18 cellular contexts compared by ENCODE assay signal in genomic region chr2:15641530-15641982, GRCh38. TPM values are rescaled to one million over a fixed set of nuclear protein-coding genes. Genes with fewer than 3 reads are reported as not detected.
DNase-seq lines count a peak whose midpoint lies in the region; ATAC-seq and TF ChIP-seq lines count a peak whose summit lies in the region.
"Had no signal": no experiment of that assay in that cellular context is flagged by ENCODE, and none has a peak within 500 bp of the region (broad histone marks: within the 10 kb centered on the region; RNA-seq: fewer than 3 reads in every experiment).

No MANE protein-coding gene starts in this region.

- POLR2A ChIA-PET in HEK293 (lab: Yijun Ruan, JAX), result no interaction called here

- DNase-seq in endothelial cell (ENCODE audit: low spot score), result no peak
- no peak for DNase-seq in right lobe of liver
- DNase-seq in neural crest cell (ENCODE audit: low read depth, low spot score), result no peak
- DNase-seq in DMS114 treated with DMSO at 0.1 percent for 48 hours (lab: John Stamatoyannopoulos, UW; ENCODE audit: unreplicated experiment), result no peak
- DNase-seq in immature natural killer cell, result no peak
- no peak for DNase-seq in NCI-H82 treated with DMSO at 0.1 percent for 48 hours (lab: John Stamatoyannopoulos, UW; ENCODE audit: unreplicated experiment)
- DNase-seq: 8988T; CD4-positive, alpha-beta memory T cell; DMS79 treated with DMSO at 0.1 percent for 48 hours; GF-D8; GM23248; IMR-90 had no signal

- H3K9me3 Mint-ChIP-seq in endothelial cell (ENCODE audit: unreplicated experiment) (no peaks in the 10 kb centered on the region), neural crest cell (peaks cover 11% of the 10 kb centered on the region), immature natural killer cell (peaks cover 0 to 5% (median 0%) of the 10 kb centered on the region in 6 donors)

- intact Hi-C loops in right lobe of liver (cut with DNase I), result no loop called here

- H3K36me3 Mint-ChIP-seq in endothelial cell (ENCODE audit: low read depth, unreplicated experiment) (peaks cover 18% of the 10 kb centered on the region), neural crest cell (ENCODE audit: low read depth) (peaks cover 31% of the 10 kb centered on the region), immature natural killer cell (peaks cover 11 to 18% (median 11%) of the 10 kb centered on the region in 3 donors)

- H3K27ac ChIP-seq in HEK293 (ENCODE audit: extremely low read depth, low read depth, low read length), result no peak overlapping the region
- H3K27ac ChIP-seq in right lobe of liver, result no peak overlapping the region
- H3K27ac ChIP-seq: BLaER1, GM23248, HL-60 had no signal

- no peaks in the 10 kb centered on the region for H3K27me3 ChIP-seq in right lobe of liver
- H3K27me3 ChIP-seq: BLaER1 had no signal

- ATAC-seq in right lobe of liver, result peak; percentile 60 to 82 (median 72)
- no peak for ATAC-seq in HG03521 (IDR thresholded peaks at IDR 0.05; ENCODE audit: unreplicated experiment)

- TF ChIP-seq POLR2A in right lobe of liver (IDR thresholded peaks at IDR 0.05), result no peak

- H3K36me3 ChIP-seq in HEK293 (ENCODE audit: control insufficient read depth in 2 of 2, insufficient read depth in 1 of 2, low read length in 2 of 2), result peaks cover 0 to 19% of the 10 kb centered on the region in 2 experiments; a peak in 1 of 3 replicates
- no peaks in the 10 kb centered on the region for H3K36me3 ChIP-seq in right lobe of liver

- CTCF ChIA-PET in HEK293 (lab: Yijun Ruan, JAX), result interaction anchor here (0.6 to 3.2 kb wide), 4 partner anchors 27 to 967 kb away, joined by 3 to 15 read pairs (median 4); no protein-coding TSS in a partner anchor

- H3K27ac Mint-ChIP-seq in endothelial cell (ENCODE audit: unreplicated experiment) (no peak overlapping the region), neural crest cell (ENCODE audit: unreplicated experiment) (peak overlapping the region; percentile 5), immature natural killer cell (peak overlapping the region in 1 of 6 donors; percentile 22)
- H3K27ac Mint-ChIP-seq: CD14-positive monocyte; CD4-positive, alpha-beta memory T cell had no signal

- H3K27me3 Mint-ChIP-seq in endothelial cell (ENCODE audit: unreplicated experiment) (peaks cover 4% of the 10 kb centered on the region), neural crest cell (ENCODE audit: low read depth) (no peaks in the 10 kb centered on the region), immature natural killer cell (ENCODE audit: low read depth in 3 of 3) (peaks cover 0 to 2% (median 0%) of the 10 kb centered on the region in 3 donors)
- H3K27me3 Mint-ChIP-seq: CD4-positive, alpha-beta memory T cell had no signal

- WGBS in right lobe of liver (ENCODE audit: insufficient coverage, low coverage, low lambda C conversion rate, missing lambda C conversion rate), result 44% methylated on average over 1 of the region's 1 CpG

- TF ChIP-seq CTCF in HEK293 (tag by site-specific recombination; IDR thresholded peaks at IDR 0.05) (no peak), endothelial cell (IDR thresholded peaks at IDR 0.05; ENCODE audit: unreplicated experiment) (no peak), right lobe of liver (IDR thresholded peaks at IDR 0.05) (no peak), neural crest cell (conservative IDR thresholded peaks at IDR 0.05) (no peak)

- H3K4me1 Mint-ChIP-seq in endothelial cell (ENCODE audit: unreplicated experiment) (peaks cover 14% of the 10 kb centered on the region), neural crest cell (peaks cover 69% of the 10 kb centered on the region), immature natural killer cell (peaks cover 0 to 10% of the 10 kb centered on the region in 2 donors)

- H3K4me1 ChIP-seq in HEK293 (ENCODE audit: control insufficient read depth, insufficient read depth, low read length) (no peaks in the 10 kb centered on the region), right lobe of liver (peaks cover 0 to 22% (median 0%) of the 10 kb centered on the region in 4 donors)
- H3K4me1 ChIP-seq: HAP-1 had no signal

- H3K4me3 Mint-ChIP-seq in endothelial cell (ENCODE audit: unreplicated experiment), result peak overlapping the region; percentile 20
- peak overlapping the region; percentile 2 for H3K4me3 Mint-ChIP-seq in neural crest cell
- H3K4me3 Mint-ChIP-seq in immature natural killer cell, result no peak overlapping the region
- H3K4me3 Mint-ChIP-seq: CD14-positive monocyte; CD4-positive, alpha-beta memory T cell had no signal

- H3K9me3 ChIP-seq in HEK293 (ENCODE audit: control insufficient read depth, insufficient read depth, low read depth, low read length), result no peaks in the 10 kb centered on the region
- H3K9me3 ChIP-seq in right lobe of liver, result no peaks in the 10 kb centered on the region
- H3K9me3 ChIP-seq: HAP-1 had no signal

- H3K4me3 ChIP-seq in HEK293 (ENCODE audit: low read depth, low read length) (no peak overlapping the region), right lobe of liver (no peak overlapping the region)
- H3K4me3 ChIP-seq: BLaER1, GM23248, HAP-1 had no signal

TF ChIP-seq in HEK293, 187 proteins besides CTCF, POLR2A, EP300 and RAD21:
- TF ChIP-seq KLF10 (tag by site-specific recombination; IDR thresholded peaks at IDR 0.05) (no peak), SETDB1 (IDR thresholded peaks at IDR 0.05; ENCODE audit: insufficient read length, low read length) (peak; percentile 21)

RNA-seq across cellular contexts. Expression of gene DDX1, which starts 49.9 kb away (rescaled TPM):
- 100 TPM for total RNA-seq in endothelial cell (ENCODE audit: unreplicated experiment)
- total RNA-seq in right lobe of liver, result 10 to 100 TPM; 29.7 to 43.5 (median 37.6) TPM
- total RNA-seq in neural crest cell, result 154 and 157 TPM in 2 replicates
- polyA plus RNA-seq in immature natural killer cell, result 10 to 100 TPM; 34.1 to 51.9 (median 47.9) TPM

Comparison
In these comparisons a context has a peak if more than half of its experiments do, and no peak if none do; other contexts are left out.
1. H3K4me3 Mint-ChIP-seq: peak in endothelial cell (single experiment) and neural crest cell (single experiment); none in immature natural killer cell (0 of 5).